In genomic region chr10:3877092-3878000, GRCh38 we compare ENCODE assay signal across 1 cellular context.
TF ChIP-seq lines count a peak whose summit lies in the region.

No MANE protein-coding gene starts in this region.

TF ChIP-seq in GM12878, 131 proteins besides CTCF, POLR2A, EP300 and RAD21 (continued from another document):
- TF ChIP-seq ZBTB4 (CRISPR knock-in tag; IDR thresholded peaks at IDR 0.05) (no peak), SKIL (IDR thresholded peaks at IDR 0.05; ENCODE audit: low read depth, poor library complexity, severe bottlenecking) (peak; percentile 36), RCOR1 (conservative IDR thresholded peaks at IDR 0.05; ENCODE audit: low read depth, low read length) (no peak), JUNB (IDR thresholded peaks at IDR 0.05) (peak; percentile 85), ESRRA (IDR thresholded peaks at IDR 0.05; ENCODE audit: low read length) (peak; percentile 33; the same call in 1 of the 2 replicates), TCF3 (IDR thresholded peaks at IDR 0.05; ENCODE audit: borderline replicate concordance, insufficient read depth, low read depth, low read length) (no peak), ZBTB40 (IDR thresholded peaks at IDR 0.05; ENCODE audit: borderline replicate concordance) (no peak), KDM1A (IDR thresholded peaks at IDR 0.05; ENCODE audit: borderline replicate concordance) (no peak), HDGF (IDR thresholded peaks at IDR 0.05) (no peak), TARDBP (IDR thresholded peaks at IDR 0.05; ENCODE audit: borderline replicate concordance) (no peak), STAT3 (IDR thresholded peaks at IDR 0.05; ENCODE audit: low read depth, low read length) (no peak), STAT1 (conservative IDR thresholded peaks at IDR 0.05) (no peak), HCFC1 (IDR thresholded peaks at IDR 0.05; ENCODE audit: low read length) (no peak), ZSCAN29 (IDR thresholded peaks at IDR 0.05) (no peak), RELA (IDR thresholded peaks at IDR 0.05; ENCODE audit: borderline replicate concordance, partially characterized antibody) (no peak), PAX8 (IDR thresholded peaks at IDR 0.05) (no peak), GABPA (IDR thresholded peaks at IDR 0.05; ENCODE audit: low read depth) (no peak), BHLHE40 (IDR thresholded peaks at IDR 0.05; ENCODE audit: borderline replicate concordance in 1 of 2, low read depth in 2 of 2, low read length in 1 of 2) (peak; percentile 44 to 69; a peak in 3 of 4 replicates), KAT2A (conservative IDR thresholded peaks at IDR 0.05; ENCODE audit: control insufficient read depth, low read depth, low read length) (no peak), MAX (IDR thresholded peaks at IDR 0.05; ENCODE audit: low read depth, low read length) (no peak), ELK1 (IDR thresholded peaks at IDR 0.05; ENCODE audit: low read depth, low read length) (no peak), WRNIP1 (IDR thresholded peaks at IDR 0.05; ENCODE audit: borderline replicate concordance, low read depth, low read length) (no peak), ZNF384 (IDR thresholded peaks at IDR 0.05; ENCODE audit: borderline replicate concordance, low read depth, low read length) (no peak), NRF1 (conservative IDR thresholded peaks at IDR 0.05; ENCODE audit: low read depth, low read length) (no peak), NKRF (conservative IDR thresholded peaks at IDR 0.05) (no peak), RAD51 (IDR thresholded peaks at IDR 0.05) (no peak), PML (IDR thresholded peaks at IDR 0.05; ENCODE audit: low read length) (no peak), ETV6 (conservative IDR thresholded peaks at IDR 0.05 in 1 of 2, IDR thresholded peaks at IDR 0.05 in 1 of 2; ENCODE audit: borderline replicate concordance in 1 of 2, low read depth in 1 of 2) (peak in 1 of 2 experiments; percentile 41; a peak in 1 of 4 replicates), SMC3 (IDR thresholded peaks at IDR 0.05; ENCODE audit: borderline replicate concordance, low read length) (no peak), FOXM1 (IDR thresholded peaks at IDR 0.05; ENCODE audit: low read depth, low read length) (0 out of 2 replicates have a peak, but pooled peaks have one; percentile 51), SUPT20H (IDR thresholded peaks at IDR 0.05; ENCODE audit: borderline replicate concordance, control insufficient read depth, low read depth, low read length) (no peak), BCL11A (IDR thresholded peaks at IDR 0.05; ENCODE audit: low read depth, low read length) (0 out of 2 replicates have a peak, but pooled peaks have one; percentile 28), IKZF2 (IDR thresholded peaks at IDR 0.05) (peak; percentile 68 to 77), MYC (IDR thresholded peaks at IDR 0.05; ENCODE audit: insufficient read depth, insufficient read length, insufficient replicate concordance, low read length, severe bottlenecking) (no peak), YY1 (IDR thresholded peaks at IDR 0.05; ENCODE audit: low read depth, low read length) (no peak), SMAD5 (IDR thresholded peaks at IDR 0.05; ENCODE audit: low read depth) (no peak)
